ENCODE assay signal across 8 cellular contexts in the genomic region with DNA sequence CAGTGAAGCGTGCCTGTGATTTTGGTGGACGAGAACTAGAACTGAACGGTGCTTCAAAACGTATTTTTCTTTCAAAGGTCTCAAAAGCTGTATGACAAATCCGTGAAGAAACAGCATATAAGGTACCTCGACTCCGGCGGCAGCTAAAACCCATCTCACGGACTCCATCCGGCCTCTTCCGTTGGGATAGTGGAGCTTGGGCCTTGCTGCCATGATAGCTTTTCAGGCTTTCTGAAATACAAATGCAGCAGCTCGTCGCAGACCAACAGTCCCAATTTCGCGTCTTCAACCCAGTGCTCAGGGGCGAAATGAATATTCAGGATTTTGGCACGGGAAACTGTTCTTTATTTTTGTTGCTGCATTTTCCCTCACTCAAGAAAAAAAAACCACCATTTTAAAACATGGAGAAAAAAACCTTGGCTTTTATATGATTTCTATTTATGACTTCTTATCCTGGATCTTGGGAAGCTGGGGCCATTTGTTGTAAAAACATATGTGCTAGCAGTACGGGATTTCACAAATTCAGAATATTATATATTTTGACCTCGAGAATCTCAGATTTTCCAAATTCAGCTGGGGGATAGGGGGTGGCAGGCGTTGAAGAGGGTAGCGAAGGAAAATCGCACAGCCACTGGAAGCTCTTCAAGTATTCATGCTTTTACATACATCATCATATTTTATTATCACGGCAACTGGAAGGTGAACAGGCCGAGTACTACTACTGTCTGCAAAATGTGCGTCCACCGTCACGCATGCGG. TPM values are rescaled to one million over a fixed set of nuclear protein-coding genes. Genes with fewer than 3 reads are reported as not detected.
DNase-seq lines count a peak whose midpoint lies in the region; ATAC-seq and TF ChIP-seq lines count a peak whose summit lies in the region.

No MANE protein-coding gene starts in this region.

- TF ChIP-seq CTCF in KMS-11 (conservative IDR thresholded peaks at IDR 0.05; ENCODE audit: low read depth, low read length) (no peak), gastroesophageal sphincter (IDR thresholded peaks at IDR 0.05) (no peak), neutrophil (IDR thresholded peaks at IDR 0.05) (no peak)

- H3K36me3 ChIP-seq in KMS-11 (ENCODE audit: insufficient read depth) (no peaks in the 10 kb centered on the region), gastroesophageal sphincter (peaks cover 0 to 11% of the 10 kb centered on the region in 2 donors), neutrophil (no peaks in the 10 kb centered on the region)

- TF ChIP-seq POLR2A in gastroesophageal sphincter (IDR thresholded peaks at IDR 0.05), result no peak

- WGBS in gastroesophageal sphincter (ENCODE audit: low coverage in 1 of 2), 2 donors, result 1 to 7% methylated on average over 19 to 28 of the region's 28 CpGs

- peak overlapping the region; percentile 87; the same call in 1 of the 2 replicates for H3K27ac ChIP-seq in KMS-11
- peak overlapping the region; percentile 84 to 94 (median 88) for H3K27ac ChIP-seq in gastroesophageal sphincter
- no peak overlapping the region for H3K27ac ChIP-seq in neutrophil

- DNase-seq in SKM-1 treated with dmso at 0.1 percent for 144 hours (lab: John Stamatoyannopoulos, UW; ENCODE audit: unreplicated experiment), result peak; percentile 3
- DNase-seq in SKM-1 (lab: John Stamatoyannopoulos, UW; ENCODE audit: unreplicated experiment), result no peak
- no peak for DNase-seq in activated CD4-positive, alpha-beta memory T cell treated with anti-CD3 and anti-CD28 coated beads, Interleukin-2, amount 10 ng/mL, durations not matched to agents 7 days and 5 days
- no peak for DNase-seq in ureter (ENCODE audit: low spot score)

- no peaks in the 10 kb centered on the region for H3K9me3 ChIP-seq in gastroesophageal sphincter
- no peaks in the 10 kb centered on the region for H3K9me3 ChIP-seq in neutrophil

- no peaks in the 10 kb centered on the region for H3K27me3 ChIP-seq in KMS-11 (ENCODE audit: insufficient read depth, low read depth)
- H3K27me3 ChIP-seq in gastroesophageal sphincter, result no peaks in the 10 kb centered on the region
- H3K27me3 ChIP-seq in neutrophil, result peaks cover 54% of the 10 kb centered on the region

- no peaks in the 10 kb centered on the region for H4K20me1 ChIP-seq in KMS-11 (ENCODE audit: insufficient read depth)

- no peaks in the 10 kb centered on the region for H3K79me2 ChIP-seq in KMS-11 (ENCODE audit: insufficient read depth, low read depth)

- no peak for ATAC-seq in gastroesophageal sphincter
- no peak for ATAC-seq in GM19452 (IDR thresholded peaks at IDR 0.05; ENCODE audit: unreplicated experiment)

- peak overlapping the region; percentile 99 for H3K27ac Mint-ChIP-seq in activated CD4-positive, alpha-beta memory T cell treated with anti-CD3 and anti-CD28 coated beads, Interleukin-2, amount 10 ng/mL, durations not matched to agents 7 days and 5 days

- peaks cover 50% of the 10 kb centered on the region for H3K4me1 Mint-ChIP-seq in activated CD4-positive, alpha-beta memory T cell treated with anti-CD3 and anti-CD28 coated beads, Interleukin-2, amount 10 ng/mL, durations not matched to agents 7 days and 5 days

- TF ChIP-seq EP300 in gastroesophageal sphincter (IDR thresholded peaks at IDR 0.05), result no peak

- no peaks in the 10 kb centered on the region for H3K9me3 Mint-ChIP-seq in activated CD4-positive, alpha-beta memory T cell treated with anti-CD3 and anti-CD28 coated beads, Interleukin-2, amount 10 ng/mL, durations not matched to agents 7 days and 5 days

- CTCF ChIA-PET in activated CD4-positive, alpha-beta memory T cell treated with anti-CD3 and anti-CD28 coated beads, Interleukin-2, amount 10 ng/mL, durations not matched to agents 7 days and 5 days (lab: Charles Lee), result interaction anchor here (1.4 to 4.1 kb wide), 9 partner anchors 9 to 709 kb away, joined by 3 to 42 read pairs (median 6); a partner anchor contains a TSS

- POLR2A ChIA-PET in activated CD4-positive, alpha-beta memory T cell treated with anti-CD3 and anti-CD28 coated beads, Interleukin-2, amount 10 ng/mL, durations not matched to agents 7 days and 5 days (lab: Charles Lee), result interaction anchor here (1.5 to 3.0 kb wide), 6 partner anchors 10 to 74 kb away, joined by 4 to 70 read pairs (median 10); a partner anchor contains a TSS

- peaks cover 21% of the 10 kb centered on the region for H3K36me3 Mint-ChIP-seq in activated CD4-positive, alpha-beta memory T cell treated with anti-CD3 and anti-CD28 coated beads, Interleukin-2, amount 10 ng/mL, durations not matched to agents 7 days and 5 days (ENCODE audit: low read depth)

- H3K4me3 Mint-ChIP-seq in activated CD4-positive, alpha-beta memory T cell treated with anti-CD3 and anti-CD28 coated beads, Interleukin-2, amount 10 ng/mL, durations not matched to agents 7 days and 5 days, result peak overlapping the region; percentile 89

- peaks cover 8% of the 10 kb centered on the region for H3K4me1 ChIP-seq in KMS-11 (ENCODE audit: low read depth, poor library complexity, severe bottlenecking)
- H3K4me1 ChIP-seq in gastroesophageal sphincter, result peaks cover 4 to 43% (median 6%) of the 10 kb centered on the region in 3 donors
- peaks cover 22 to 24% of the 10 kb centered on the region in 2 experiments for H3K4me1 ChIP-seq in neutrophil (ENCODE audit: control insufficient read depth in 1 of 2, insufficient read depth in 1 of 2, low read depth in 1 of 2, low read length in 1 of 2)

- peaks cover 18% of the 10 kb centered on the region for H3K27me3 Mint-ChIP-seq in activated CD4-positive, alpha-beta memory T cell treated with anti-CD3 and anti-CD28 coated beads, Interleukin-2, amount 10 ng/mL, durations not matched to agents 7 days and 5 days

- peak overlapping the region; percentile 81 for H3K4me2 ChIP-seq in KMS-11

- H3K9ac ChIP-seq in KMS-11, result peak overlapping the region; percentile 80

- H3K4me3 ChIP-seq in KMS-11 (IDR thresholded peaks at IDR 0.05; ENCODE audit: insufficient read depth, low read depth, low read length), result no peak overlapping the region
- H3K4me3 ChIP-seq in gastroesophageal sphincter, result peak overlapping the region; percentile 57 to 90
- peak overlapping the region; percentile 64 to 80 for H3K4me3 ChIP-seq in neutrophil (ENCODE audit: low read depth in 1 of 2, low read length in 1 of 2)

- peak overlapping the region; percentile 90 for H2AFZ ChIP-seq in KMS-11 (ENCODE audit: low read depth)

RNA-seq across cellular contexts. Expression of a gene that starts 0.9 kb away (rescaled TPM):
- 10 to 100 TPM; 13.0 TPM for total RNA-seq in activated CD4-positive, alpha-beta memory T cell treated with anti-CD3 and anti-CD28 coated beads, Interleukin-2, amount 10 ng/mL, durations not matched to agents 7 days and 5 days
- total RNA-seq in gastroesophageal sphincter (10 to 100 TPM; 19.3 to 40.4 (median 26.9) TPM), ureter (12.2 TPM)
